Comparison of ENCODE assay signal across 23 cellular contexts in genomic region chr5:3105172-3105571, GRCh38.
"Had no signal": no experiment of that assay in that cellular context is flagged by ENCODE, and none has a peak within 500 bp of the region (broad histone marks: within the 10 kb centered on the region; RNA-seq: fewer than 3 reads in every experiment).

No MANE protein-coding gene starts in this region.

- H3K27me3 ChIP-seq: uterus had no signal

- DNase-seq: activated CD4-positive, alpha-beta T cell treated with anti-CD3 and anti-CD28 coated beads for 4 hours; activated CD4-positive, alpha-beta T cell treated with anti-CD3 and anti-CD28 coated beads, Interleukin-2, amount 50 U/mL, for 4 hours; activated naive CD4-positive, alpha-beta T cell; activated T-cell treated with anti-CD3 and anti-CD28 coated beads for 4 hours; activated T-cell treated with anti-CD3 and anti-CD28 coated beads, Interleukin-2, amount 50 U/mL, for 72 hours; dermis blood vessel endothelial cell; effector CD4-positive, alpha-beta T cell; islet precursor cell; left ventricle myocardium inferior; psoas muscle; sigmoid colon; small intestine; stimulated activated CD4-positive, alpha-beta T cell treated with anti-CD3 and anti-CD28 coated beads, Interleukin-4, amount 100 ng/mL, for 24 hours; substantia nigra; uterus had no signal

- H3K4me3 Mint-ChIP-seq: activated T-cell treated with anti-CD3 and anti-CD28 coated beads, Interleukin-2, amount 50 U/mL, for 72 hours; nephron; stimulated activated effector memory CD8-positive, alpha-beta T cell treated with anti-CD3 and anti-CD28 coated beads, Interleukin-12 subunit alpha, Interleukin-12 subunit beta, amount 100 ng/mL, for 72 hours; stimulated activated naive CD8-positive, alpha-beta T cell treated with anti-CD3 and anti-CD28 coated beads, Interleukin-15, Interleukin-2, amounts not matched to agents 100 ng/mL and 50 ng/mL, for 24 hours had no signal

- H3K9ac ChIP-seq: parathyroid adenoma had no signal

- H3K36me3 ChIP-seq: left ventricle myocardium inferior, sigmoid colon, uterus had no signal

- H3K4me1 Mint-ChIP-seq: stimulated activated effector memory CD8-positive, alpha-beta T cell treated with anti-CD3 and anti-CD28 coated beads, Interleukin-12 subunit alpha, Interleukin-12 subunit beta, amount 100 ng/mL, for 72 hours had no signal

- H3K27ac Mint-ChIP-seq: activated naive CD4-positive, alpha-beta T cell treated with anti-CD3 and anti-CD28 coated beads, Interleukin-2, amount 50 U/mL, for 72 hours; activated T-cell treated with anti-CD3 and anti-CD28 coated beads, Interleukin-2, amount 50 U/mL, for 72 hours; nephron; stimulated activated effector memory CD8-positive, alpha-beta T cell treated with anti-CD3 and anti-CD28 coated beads, Interleukin-12 subunit alpha, Interleukin-12 subunit beta, amount 100 ng/mL, for 72 hours; stimulated activated naive CD8-positive, alpha-beta T cell treated with anti-CD3 and anti-CD28 coated beads, Interleukin-15, Interleukin-2, amounts not matched to agents 100 ng/mL and 50 ng/mL, for 24 hours had no signal

- H3K9me3 ChIP-seq: left ventricle myocardium inferior, psoas muscle, sigmoid colon, uterus had no signal

- H3K36me3 Mint-ChIP-seq: stimulated activated effector memory CD8-positive, alpha-beta T cell treated with anti-CD3 and anti-CD28 coated beads, Interleukin-12 subunit alpha, Interleukin-12 subunit beta, amount 100 ng/mL, for 72 hours; type B pancreatic cell had no signal

- H3K27ac ChIP-seq: epithelial cell of prostate, left ventricle myocardium inferior, parathyroid adenoma, psoas muscle, sigmoid colon, uterus had no signal

- H2AFZ ChIP-seq: parathyroid adenoma had no signal

- H3K79me2 ChIP-seq: parathyroid adenoma had no signal

- H3K9me3 Mint-ChIP-seq: nephron; stimulated activated naive CD8-positive, alpha-beta T cell treated with anti-CD3 and anti-CD28 coated beads, Interleukin-15, Interleukin-2, amounts not matched to agents 100 ng/mL and 50 ng/mL, for 24 hours had no signal

- H3K4me3 ChIP-seq: left ventricle myocardium inferior, lung, psoas muscle, sigmoid colon, uterus had no signal

- H3K4me1 ChIP-seq: left ventricle myocardium inferior, parathyroid adenoma, psoas muscle, sigmoid colon, uterus had no signal
